11 cellular contexts compared by ENCODE assay signal in the genomic region with DNA sequence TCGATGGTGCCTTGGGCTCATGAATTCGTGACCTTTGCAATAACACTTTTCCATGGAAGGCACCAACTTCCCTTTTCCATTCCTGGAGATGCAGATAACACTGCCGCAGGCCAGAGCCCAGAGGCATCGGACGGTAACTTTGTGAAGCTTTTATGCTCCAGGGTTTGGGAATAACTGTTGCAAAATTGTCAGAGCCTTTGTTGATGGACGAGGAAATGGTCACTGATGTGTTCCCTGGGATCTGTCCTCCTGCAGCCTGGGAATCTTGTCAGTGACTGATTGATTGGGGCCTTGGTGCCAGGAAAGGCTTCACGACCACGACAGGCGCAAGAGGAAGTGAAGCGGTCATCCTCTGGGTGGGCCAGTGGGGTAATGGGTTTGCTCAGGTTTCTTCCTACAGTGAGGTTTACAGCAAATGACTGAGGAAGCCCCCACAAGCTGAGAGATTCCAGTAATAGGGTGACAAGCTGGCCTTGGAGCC. TPM values are rescaled to one million over a fixed set of nuclear protein-coding genes. Genes with fewer than 3 reads are reported as not detected.
DNase-seq lines count a peak whose midpoint lies in the region; ATAC-seq, FAIRE-seq and TF ChIP-seq lines count a peak whose summit lies in the region.
"Had no signal": no experiment of that assay in that cellular context is flagged by ENCODE, and none has a peak within 500 bp of the region (broad histone marks: within the 10 kb centered on the region; RNA-seq: fewer than 3 reads in every experiment).

No MANE protein-coding gene starts in this region.

- no peak overlapping the region for H2AFZ ChIP-seq in astrocyte (ENCODE audit: low read depth, low read length)

- WGBS in heart left ventricle, 4 donors, result 56 to 68% (median 64%) methylated on average over 10 of the region's 10 CpGs
- WGBS in upper lobe of left lung, 2 donors, result 42 to 50% methylated on average over 10 of the region's 10 CpGs
- WGBS in lower leg skin, 2 donors, result 74 to 78% methylated on average over 10 of the region's 10 CpGs

- H3K79me2 ChIP-seq in astrocyte (ENCODE audit: insufficient read depth, low read length), result peaks cover 59% of the 10 kb centered on the region

- TF ChIP-seq EP300 in upper lobe of left lung (IDR thresholded peaks at IDR 0.05), result peak; percentile 77 to 95 (median 78)

- H3K27ac Mint-ChIP-seq in astrocyte (ENCODE audit: unreplicated experiment), result peak overlapping the region; percentile 62

- no peaks in the 10 kb centered on the region for H3K9me3 Mint-ChIP-seq in astrocyte (ENCODE audit: unreplicated experiment)

- H3K9me3 ChIP-seq in heart left ventricle, result no peaks in the 10 kb centered on the region
- H3K9me3 ChIP-seq in astrocyte (ENCODE audit: insufficient read depth, low read depth, low read length), result no peaks in the 10 kb centered on the region
- H3K9me3 ChIP-seq in muscle layer of duodenum (ENCODE audit: control insufficient read depth in 1 of 2, low read length in 2 of 2), result no peaks in the 10 kb centered on the region
- H3K9me3 ChIP-seq in upper lobe of left lung, result no peaks in the 10 kb centered on the region

- TF ChIP-seq CTCF in heart left ventricle (IDR thresholded peaks at IDR 0.05), result no peak
- no peak for TF ChIP-seq CTCF in astrocyte (IDR thresholded peaks at IDR 0.05; ENCODE audit: insufficient read depth, low read depth, low read length)
- TF ChIP-seq CTCF in upper lobe of left lung (IDR thresholded peaks at IDR 0.05), result no peak
- TF ChIP-seq CTCF in lower leg skin (IDR thresholded peaks at IDR 0.05), result no peak

- H3K27ac ChIP-seq in heart left ventricle, result peak overlapping the region; percentile 73 to 98 (median 86)
- peak overlapping the region; percentile 6 for H3K27ac ChIP-seq in astrocyte (ENCODE audit: low read depth, low read length)
- H3K27ac ChIP-seq in muscle layer of duodenum (ENCODE audit: low read length), result peak overlapping the region; percentile 93
- H3K27ac ChIP-seq in upper lobe of left lung, result peak overlapping the region; percentile 93 to 97 (median 94)

- no peaks in the 10 kb centered on the region for H3K27me3 Mint-ChIP-seq in astrocyte (ENCODE audit: low read depth, unreplicated experiment)

- H3K36me3 ChIP-seq in heart left ventricle, result peaks cover 0 to 29% (median 14%) of the 10 kb centered on the region in 9 donors
- H3K36me3 ChIP-seq in astrocyte (ENCODE audit: insufficient read depth, low read length), result peaks cover 3% of the 10 kb centered on the region
- peaks cover 10 to 11% of the 10 kb centered on the region in 2 donors for H3K36me3 ChIP-seq in muscle layer of duodenum (ENCODE audit: control insufficient read depth in 1 of 2, insufficient read depth in 2 of 2, low read length in 2 of 2)
- peaks cover 0 to 26% (median 16%) of the 10 kb centered on the region in 4 donors for H3K36me3 ChIP-seq in upper lobe of left lung

- H3K4me3 Mint-ChIP-seq in astrocyte (ENCODE audit: unreplicated experiment), result no peak overlapping the region

- peak overlapping the region in 1 of 12 donors; percentile 30 for H3K4me3 ChIP-seq in heart left ventricle
- H3K4me3 ChIP-seq in astrocyte (ENCODE audit: insufficient read depth, low read depth, low read length), result no peak overlapping the region
- no peak overlapping the region for H3K4me3 ChIP-seq in muscle layer of duodenum (ENCODE audit: low read depth in 1 of 2, low read length in 2 of 2)
- H3K4me3 ChIP-seq in upper lobe of left lung, result peak overlapping the region in 1 of 4 donors; percentile 14
- H3K4me3 ChIP-seq in lower leg skin (ENCODE audit: low read depth, poor library complexity, severe bottlenecking), result no peak overlapping the region
- H3K4me3 ChIP-seq: GM12878 had no signal

- DNase-seq in heart left ventricle (no peak), Right ventricle myocardium superior (no peak), astrocyte (ENCODE audit: low read depth) (no peak), upper lobe of left lung (no peak), lower leg skin (ENCODE audit: low spot score in 2 of 2) (no peak), urothelium cell line (ENCODE audit: low spot score) (no peak)
- DNase-seq: activated CD4-positive, alpha-beta T cell treated with anti-CD3 and anti-CD28 coated beads, Interleukin-2, amount 50 U/mL, for 4 hours; COR-L47 had no signal

- peaks cover 77% of the 10 kb centered on the region for H4K20me1 ChIP-seq in astrocyte (ENCODE audit: insufficient read depth, low read length)

- H3K9ac ChIP-seq in astrocyte (ENCODE audit: low read length), result peak overlapping the region; percentile 34

- intact Hi-C loops in heart left ventricle (cut with DNase I), result loop anchor here in 3 of 10 donors (5.0 kb wide), 1 partner anchor 34 kb away; no protein-coding TSS in a partner anchor
- intact Hi-C loops in Right ventricle myocardium superior (cut with DNase I), result no loop called here
- intact Hi-C loops in lower leg skin (cut with DNase I; ENCODE audit: low total_unique reads), result no loop called here

- H3K4me1 Mint-ChIP-seq in astrocyte (ENCODE audit: low read depth, unreplicated experiment), result peaks cover 39% of the 10 kb centered on the region

- ATAC-seq in heart left ventricle, result no peak
- ATAC-seq in Right ventricle myocardium superior (ENCODE audit: poor library complexity), result no peak
- no peak for ATAC-seq in upper lobe of left lung (ENCODE audit: low FRiP score in 2 of 2)
- ATAC-seq in GM19324 (IDR thresholded peaks at IDR 0.05; ENCODE audit: low FRiP score, unreplicated experiment), result no peak
- ATAC-seq: GM12878 had no signal

- H3K27me3 ChIP-seq in heart left ventricle (no peaks in the 10 kb centered on the region), astrocyte (ENCODE audit: insufficient read depth, low read length) (no peaks in the 10 kb centered on the region), muscle layer of duodenum (ENCODE audit: low read depth, low read length) (no peaks in the 10 kb centered on the region), upper lobe of left lung (no peaks in the 10 kb centered on the region)

- H3K4me1 ChIP-seq in heart left ventricle (peaks cover 7 to 100% (median 79%) of the 10 kb centered on the region in 12 donors), astrocyte (ENCODE audit: insufficient read depth, low read length) (peaks cover 19% of the 10 kb centered on the region), muscle layer of duodenum (ENCODE audit: control insufficient read depth in 1 of 2, insufficient read depth in 2 of 2, low read length in 2 of 2) (peaks cover 10 to 19% of the 10 kb centered on the region in 2 donors), upper lobe of left lung (peaks cover 94 to 100% (median 99%) of the 10 kb centered on the region in 4 donors)

- TF ChIP-seq POLR2A in heart left ventricle (IDR thresholded peaks at IDR 0.05) (no peak), upper lobe of left lung (IDR thresholded peaks at IDR 0.05) (no peak), lower leg skin (IDR thresholded peaks at IDR 0.05) (no peak)

- FAIRE-seq in astrocyte (lab: Jason Lieb, UNC), result no peak
- FAIRE-seq in urothelium cell line (lab: Jason Lieb, UNC), result no peak
- FAIRE-seq: GM12878 had no signal

- peak overlapping the region; percentile 44 for H3K4me2 ChIP-seq in astrocyte (ENCODE audit: low read length)

- peaks cover 13% of the 10 kb centered on the region for H3K36me3 Mint-ChIP-seq in astrocyte (ENCODE audit: low read depth, unreplicated experiment)

RNA-seq across cellular contexts. Expression of gene PGS1, which starts 37.4 kb away (rescaled TPM):
- total RNA-seq in heart left ventricle (10 to 100 TPM; 14.2 to 32.8 (median 17.3) TPM), Right ventricle myocardium superior (18.1 TPM), astrocyte (31.3 and 32.0 TPM in 2 replicates), upper lobe of left lung (100 to 1,000 TPM in 2 of 6 donors, 10 to 100 TPM in 4; 79.2 to 348 (median 92.3) TPM), lower leg skin (10 to 100 TPM; 30.4 to 40.3 (median 39.9) TPM)
- polyA plus RNA-seq in heart left ventricle, result 10 to 100 TPM; 11.9 to 24.6 TPM

RNA-seq across cellular contexts. Expression of gene SOCS3, which starts 56.0 kb away (rescaled TPM):
- total RNA-seq in heart left ventricle (100 to 1,000 TPM in 1 of 9 donors, 10 to 100 TPM in 5, 1 to 10 TPM in 3; 4.6 to 134 (median 18.4) TPM), Right ventricle myocardium superior (10.5 TPM), astrocyte (13.4 and 16.7 TPM in 2 replicates), upper lobe of left lung (100 to 1,000 TPM in 3 of 6 donors, 10 to 100 TPM in 3; 67.1 to 173 (median 114) TPM), lower leg skin (10 to 100 TPM; 12.5 to 45.0 (median 13.0) TPM)
- 10 to 100 TPM; 15.2 to 15.9 TPM for polyA plus RNA-seq in heart left ventricle

Comparison
In these comparisons a context has a peak if more than half of its experiments do, and no peak if none do; other contexts are left out.
1. H3K27ac ChIP-seq: peak in every context shown above with its lines; median percentile 94 in upper lobe of left lung; 93 in muscle layer of duodenum; 86 in heart left ventricle; 6 in astrocyte.